In genomic region chr1:120142512-120143263, GRCh38 we compare ENCODE assay signal across 8 cellular contexts. TPM values are rescaled to one million over a fixed set of nuclear protein-coding genes. Genes with fewer than 3 reads are reported as not detected.
DNase-seq lines count a peak whose midpoint lies in the region; ATAC-seq and TF ChIP-seq lines count a peak whose summit lies in the region.
"Not testable (repeated sequence)": the region's sequence is repeated elsewhere in the genome, so short reads cannot be mapped to it uniquely, and the experiment has no call there.

No MANE protein-coding gene starts in this region.

- H3K27ac Mint-ChIP-seq in natural killer cell, result peak overlapping the region; percentile 75 to 86

- H3K36me3 ChIP-seq in RWPE2 (ENCODE audit: low read depth), result not testable (repeated sequence)

- H3K4me3 ChIP-seq in RWPE2 (ENCODE audit: severe bottlenecking), result not testable (repeated sequence)

- H3K27me3 ChIP-seq in RWPE2 (ENCODE audit: insufficient read depth, poor library complexity, severe bottlenecking), result not testable (repeated sequence)

- peak overlapping the region; percentile 80 for H3K4me3 Mint-ChIP-seq in natural killer cell

- H3K27ac ChIP-seq in RWPE2 (ENCODE audit: poor library complexity, severe bottlenecking), result not testable (repeated sequence)

- not testable (repeated sequence) for H3K9me3 ChIP-seq in RWPE2 (ENCODE audit: severe bottlenecking)

- not testable (repeated sequence) for H3K4me1 ChIP-seq in RWPE2 (ENCODE audit: insufficient read depth, poor library complexity, severe bottlenecking)

- not testable (repeated sequence) for H3K36me3 Mint-ChIP-seq in natural killer cell

- H3K27me3 Mint-ChIP-seq in natural killer cell (ENCODE audit: low read depth in 2 of 2), result not testable (repeated sequence)

- intact Hi-C loops in natural killer cell (cut with micrococcal nuclease), result not testable (repeated sequence)

- H3K9me3 Mint-ChIP-seq in natural killer cell, result not testable (repeated sequence)

- peak; percentile 99 for ATAC-seq in GM21390 (IDR thresholded peaks at IDR 0.05; ENCODE audit: unreplicated experiment)
- ATAC-seq in HG03280 (IDR thresholded peaks at IDR 0.05; ENCODE audit: unreplicated experiment), result peak; percentile 98
- ATAC-seq in RWPE2 (ENCODE audit: low read depth), result 0 out of 3 replicates have a peak, but pooled peaks have one; percentile 11
- ATAC-seq in natural killer cell, result peak; percentile 87 to 99 (median 95)

- DNase-seq in Daoy (ENCODE audit: low read depth) (peak; percentile 95), natural killer cell (peak; percentile 53)
- not testable (repeated sequence) for DNase-seq in RWPE2 (ENCODE audit: low spot score)
- DNase-seq in activated CD8-positive, alpha-beta memory T cell treated with anti-CD3 and anti-CD28 coated beads, Interleukin-2, amount 50 U/mL, for 4 hours, result peak; percentile 49
- peak; percentile 2 for DNase-seq in effector CD8-positive, alpha-beta T cell (lab: John Stamatoyannopoulos, UW)
- peak; percentile 61 for DNase-seq in stimulated activated CD8-positive, alpha-beta memory T cell treated with anti-CD3 and anti-CD28 coated beads, Interleukin-4, amount 100 ng/mL, for 48 hours

- TF ChIP-seq CTCF in RWPE2 (IDR thresholded peaks at IDR 0.05; ENCODE audit: poor library complexity, severe bottlenecking); natural killer cell (IDR thresholded peaks at IDR 0.05): not testable (repeated sequence)

- H3K4me1 Mint-ChIP-seq in natural killer cell, result peaks cover 24 to 26% of the 10 kb centered on the region in 2 donors

RNA-seq across cellular contexts. Expression of gene SEC22B, which starts 33.6 kb away (rescaled TPM):
- 51.3 and 54.9 TPM in 2 replicates for total RNA-seq in Daoy (2014; rRNA removed; shearing (Covaris generic))
- 10 to 100 TPM; 30.5 to 39.7 (median 30.8) TPM for total RNA-seq in natural killer cell

Comparison
In these comparisons a context has a peak if more than half of its experiments do, and no peak if none do; other contexts are left out.
1. ATAC-seq: peak in every context shown above with its lines; median percentile 99 in GM21390; 98 in HG03280; 95 in natural killer cell; 11 in RWPE2.